In the genomic region with DNA sequence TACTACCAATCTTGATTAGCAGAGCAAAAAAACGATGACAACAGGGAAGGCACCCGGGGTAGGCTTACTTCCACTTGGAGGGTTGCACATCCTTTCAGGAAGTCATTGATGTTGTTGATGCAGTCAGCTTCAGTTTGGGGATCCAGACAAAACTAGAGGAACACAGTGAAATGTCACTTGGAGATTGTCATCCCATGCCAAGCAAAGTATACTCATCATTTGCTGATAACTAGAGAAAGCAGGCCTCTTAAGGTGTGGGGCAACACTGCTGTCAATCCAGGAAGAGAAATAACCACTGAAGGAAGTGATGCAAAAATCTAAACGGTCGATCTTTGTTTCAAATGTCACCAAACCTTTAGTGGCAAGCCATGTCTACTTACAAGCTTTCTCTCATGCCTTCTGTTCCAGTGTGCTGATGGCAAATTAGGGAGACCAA, we compare ENCODE assay signal across 7 cellular contexts. TPM values are rescaled to one million over a fixed set of nuclear protein-coding genes. Genes with fewer than 3 reads are reported as not detected.
A peak's percentile ranks its signal among the peaks of the same experiment; 100 is the strongest.
DNase-seq lines count a peak whose midpoint lies in the region; ATAC-seq and TF ChIP-seq lines count a peak whose summit lies in the region.

No MANE protein-coding gene starts in this region.

- no peak for TF ChIP-seq CTCF in gastrocnemius medialis (IDR thresholded peaks at IDR 0.05 in 4 of 5, conservative IDR thresholded peaks at IDR 0.05 in 1 of 5)

- ATAC-seq in GM18858 (IDR thresholded peaks at IDR 0.05; ENCODE audit: unreplicated experiment) = peak; percentile 40
- ATAC-seq in HG03108 (IDR thresholded peaks at IDR 0.05; ENCODE audit: unreplicated experiment) = peak; percentile 49
- ATAC-seq in gastrocnemius medialis = peak in 1 of 2 donors; percentile 29

- intact Hi-C loops in activated CD4-positive, alpha-beta memory T cell treated with anti-CD3 and anti-CD28 coated beads for 36 hours (cut with micrococcal nuclease) = loop anchor here (1.0 to 5.0 kb wide), 9 partner anchors 11 to 283 kb away; a partner anchor contains a TSS
- intact Hi-C loops in gastrocnemius medialis (cut with DNase I; ENCODE audit: low total_unique reads) = no loop called here

- CTCF ChIA-PET in activated CD4-positive, alpha-beta memory T cell treated with anti-CD3 and anti-CD28 coated beads for 36 hours (lab: Charles Lee) = interaction anchor here (0.9 kb wide), 1 partner anchor 70 kb away, joined by 3 read pairs; no protein-coding TSS in a partner anchor

- TF ChIP-seq POLR2A in gastrocnemius medialis (IDR thresholded peaks at IDR 0.05) = no peak

- H3K4me1 ChIP-seq in gastrocnemius medialis = peaks cover 0 to 15% of the 10 kb centered on the region in 2 donors

- H3K9me3 Mint-ChIP-seq in activated CD4-positive, alpha-beta memory T cell treated with anti-CD3 and anti-CD28 coated beads for 36 hours = no peaks in the 10 kb centered on the region

- H3K4me3 Mint-ChIP-seq in activated CD4-positive, alpha-beta memory T cell treated with anti-CD3 and anti-CD28 coated beads for 36 hours = peak overlapping the region; percentile 83

- H3K9me3 ChIP-seq in gastrocnemius medialis = no peaks in the 10 kb centered on the region

- POLR2A ChIA-PET in activated CD4-positive, alpha-beta memory T cell treated with anti-CD3 and anti-CD28 coated beads for 36 hours (lab: Charles Lee) = interaction anchor here (0.9 to 2.8 kb wide), 9 partner anchors 8 to 143 kb away, joined by 3 to 22 read pairs (median 3); a partner anchor contains a TSS

- peak overlapping the region; percentile 96 for H3K27ac Mint-ChIP-seq in activated CD4-positive, alpha-beta memory T cell treated with anti-CD3 and anti-CD28 coated beads for 36 hours

- H3K27ac ChIP-seq in gastrocnemius medialis = peak overlapping the region; percentile 66 to 84 (median 78)

- peaks cover 4% of the 10 kb centered on the region for H3K36me3 Mint-ChIP-seq in activated CD4-positive, alpha-beta memory T cell treated with anti-CD3 and anti-CD28 coated beads for 36 hours

- DNase-seq in activated CD4-positive, alpha-beta memory T cell treated with anti-CD3 and anti-CD28 coated beads for 36 hours = peak; percentile 35
- DNase-seq in gastrocnemius medialis = no peak
- DNase-seq in NCI-H345 (lab: John Stamatoyannopoulos, UW) = no peak
- DNase-seq in NCI-H2196 (lab: John Stamatoyannopoulos, UW; ENCODE audit: unreplicated experiment) = no peak
- DNase-seq in NCI-H226 = no peak

- no peaks in the 10 kb centered on the region for H3K27me3 ChIP-seq in gastrocnemius medialis

- H3K27me3 Mint-ChIP-seq in activated CD4-positive, alpha-beta memory T cell treated with anti-CD3 and anti-CD28 coated beads for 36 hours = no peaks in the 10 kb centered on the region

- peak overlapping the region; percentile 36 to 67 (median 46) for H3K4me3 ChIP-seq in gastrocnemius medialis

- H3K36me3 ChIP-seq in gastrocnemius medialis = no peaks in the 10 kb centered on the region

- peaks cover 69% of the 10 kb centered on the region for H3K4me1 Mint-ChIP-seq in activated CD4-positive, alpha-beta memory T cell treated with anti-CD3 and anti-CD28 coated beads for 36 hours (ENCODE audit: low read depth)

- in situ Hi-C loops in gastrocnemius medialis (cut with MboI; ENCODE audit: low sequenced_read_pairs in 4 of 4) = no loop called here

RNA-seq across cellular contexts. Expression of a gene that starts 1.4 kb away (rescaled TPM):
- total RNA-seq in activated CD4-positive, alpha-beta memory T cell treated with anti-CD3 and anti-CD28 coated beads for 36 hours = 10 to 100 TPM; 52.7 to 54.1 TPM
- total RNA-seq in gastrocnemius medialis = 10 to 100 TPM; 15.0 to 29.9 (median 24.5) TPM
